ENCODE assay signal across 20 cellular contexts in genomic region chr15:70432924-70433500, GRCh38.
A peak's percentile ranks its signal among the peaks of the same experiment; 100 is the strongest.
DNase-seq lines count a peak whose midpoint lies in the region; ATAC-seq, FAIRE-seq and TF ChIP-seq lines count a peak whose summit lies in the region.
"Had no signal": no experiment of that assay in that cellular context is flagged by ENCODE, and none has a peak within 500 bp of the region (broad histone marks: within the 10 kb centered on the region; RNA-seq: fewer than 3 reads in every experiment).

No MANE protein-coding gene starts in this region.

- H3K9ac ChIP-seq in SK-N-SH (no peak overlapping the region), HepG2 (ENCODE audit: insufficient read depth, low read depth, low read length) (no peak overlapping the region)

- in situ Hi-C loops in HepG2 (cut with HindIII; ENCODE audit: extremely low pct_ligation_motif_present, low pct_unique_long_range_greater_than_20kb), result no loop called here

- no peak overlapping the region for H3K27ac Mint-ChIP-seq in osteocyte (ENCODE audit: unreplicated experiment)
- H3K27ac Mint-ChIP-seq: CD8-positive, alpha-beta memory T cell; HFFc6 had no signal

- H3K4me3 ChIP-seq in SK-N-SH (ENCODE audit: low read depth in 2 of 2, low read length in 1 of 2) (no peak overlapping the region), HepG2 (replicated peaks in 1 of 3; ENCODE audit: insufficient read depth in 1 of 3, low read depth in 2 of 3, low read length in 3 of 3) (no peak overlapping the region), small intestine (ENCODE audit: low read depth in 1 of 2, low read length in 2 of 2) (no peak overlapping the region), pancreas (no peak overlapping the region), vagina (no peak overlapping the region)

- TF ChIP-seq CTCF in SK-N-SH (IDR thresholded peaks at IDR 0.05) (no peak), HepG2 (CRISPR knock-in tag; IDR thresholded peaks at IDR 0.05) (no peak), pancreas (IDR thresholded peaks at IDR 0.05) (no peak), vagina (IDR thresholded peaks at IDR 0.05) (no peak), osteocyte (IDR thresholded peaks at IDR 0.05) (no peak)

- H4K20me1 ChIP-seq in SK-N-SH (ENCODE audit: insufficient read depth) (no peaks in the 10 kb centered on the region), HepG2 (ENCODE audit: insufficient read depth, low read length) (no peaks in the 10 kb centered on the region)

- H3K27me3 ChIP-seq in SK-N-SH (ENCODE audit: insufficient read depth) (peaks cover 6% of the 10 kb centered on the region; the same call in 1 of the 2 replicates), HepG2 (ENCODE audit: control insufficient read depth in 1 of 2, insufficient read depth in 2 of 2, low read length in 2 of 2) (no peaks in the 10 kb centered on the region), small intestine (ENCODE audit: control insufficient read depth in 2 of 2, insufficient read depth in 2 of 2, low read length in 2 of 2) (no peaks in the 10 kb centered on the region), pancreas (no peaks in the 10 kb centered on the region), vagina (no peaks in the 10 kb centered on the region)

- no TSS peak for BruUV-seq in HepG2 (replicated peaks; lab: Mats Ljungman, UMichigan)

- H3K9me2 ChIP-seq in SK-N-SH, result no peaks in the 10 kb centered on the region

- H3K9me3 ChIP-seq in KOPT-K1 (ENCODE audit: insufficient read depth, low read length, poor library complexity, severe bottlenecking), result peaks cover 13% of the 10 kb centered on the region
- no peaks in the 10 kb centered on the region for H3K9me3 ChIP-seq in SK-N-SH
- no peaks in the 10 kb centered on the region for H3K9me3 ChIP-seq in HepG2 (ENCODE audit: low read length)
- H3K9me3 ChIP-seq in small intestine (ENCODE audit: control insufficient read depth, low read depth), result no peaks in the 10 kb centered on the region
- H3K9me3 ChIP-seq in pancreas, result no peaks in the 10 kb centered on the region
- H3K9me3 ChIP-seq in vagina, result no peaks in the 10 kb centered on the region

- no peak overlapping the region for H3K4me3 Mint-ChIP-seq in osteocyte (ENCODE audit: unreplicated experiment)
- H3K4me3 Mint-ChIP-seq: CD8-positive, alpha-beta memory T cell; HFFc6 had no signal

- peaks cover 14% of the 10 kb centered on the region for H3K9me3 Mint-ChIP-seq in osteocyte (ENCODE audit: unreplicated experiment)
- H3K9me3 Mint-ChIP-seq: HFFc6 had no signal

- H3K27me3 Mint-ChIP-seq in osteocyte (ENCODE audit: unreplicated experiment), result peaks cover 62% of the 10 kb centered on the region

- TF ChIP-seq POLR2A in HepG2 (IDR thresholded peaks at IDR 0.05; ENCODE audit: insufficient read depth in 1 of 2, low read depth in 2 of 2, low read length in 2 of 2) (no peak), vagina (IDR thresholded peaks at IDR 0.05) (no peak)

- H2AFZ ChIP-seq in SK-N-SH (ENCODE audit: low read depth) (no peak overlapping the region), HepG2 (ENCODE audit: low read length) (no peak overlapping the region)

- DNase-seq in SK-N-SH (peak; percentile 58), HepG2 (ENCODE audit: low spot score) (no peak), small intestine (peak; percentile 56), pancreas (no peak), vagina (ENCODE audit: extremely low spot score in 2 of 2) (no peak), osteocyte (ENCODE audit: extremely low spot score, unreplicated experiment) (no peak)
- DNase-seq: C1 segment of cervical spinal cord; CD8-positive, alpha-beta memory T cell; DMS79; HFFc6; IMR-90; Kasumi-1; NCI-H1092 treated with DMSO at 0.1 percent for 48 hours; NCI-H2029 treated with DMSO at 0.1 percent for 48 hours; NCI-H510A treated with DMSO at 0.1 percent for 48 hours; NCI-H774; PC-3 had no signal

- CTCF ChIA-PET in SK-N-SH (lab: Yijun Ruan, JAX) (interaction anchor here (0.7 to 3.0 kb wide), 19 partner anchors 8 to 336 kb away, joined by 3 to 32 read pairs (median 4); partner anchors contain the start of gene TLE3), HepG2 (lab: Yijun Ruan, JAX; ENCODE audit: low intra/inter-chr PET ratio, low total read pairs) (no interaction called here)

- H3K4me1 ChIP-seq in SK-N-SH (ENCODE audit: control insufficient read depth in 1 of 2, insufficient read depth in 2 of 2, low read depth in 1 of 2, low read length in 1 of 2), result peaks cover 0 to 40% of the 10 kb centered on the region in 2 experiments; a peak in 2 of 4 replicates
- H3K4me1 ChIP-seq in HepG2 (ENCODE audit: insufficient read depth, low read length), result peaks cover 36% of the 10 kb centered on the region
- peaks cover 2 to 7% of the 10 kb centered on the region in 2 donors for H3K4me1 ChIP-seq in small intestine (ENCODE audit: control insufficient read depth in 2 of 2, insufficient read depth in 1 of 2, low read depth in 1 of 2, low read length in 1 of 2)
- no peaks in the 10 kb centered on the region for H3K4me1 ChIP-seq in pancreas
- H3K4me1 ChIP-seq in vagina, result no peaks in the 10 kb centered on the region

- 55% methylated on average over 8 of the region's 8 CpGs for WGBS in SK-N-SH (ENCODE audit: low lambda C conversion rate)
- 19% methylated on average over 7 of the region's 8 CpGs for WGBS in HepG2 (ENCODE audit: low lambda C conversion rate)
- 22 to 56% (median 43%) methylated on average over 8 of the region's 8 CpGs for WGBS in small intestine, 3 donors
- WGBS in pancreas, 2 donors, result 47 to 51% methylated on average over 8 of the region's 8 CpGs

- H3K4me2 ChIP-seq in SK-N-SH, result no peak overlapping the region
- no peak overlapping the region for H3K4me2 ChIP-seq in HepG2 (ENCODE audit: low read depth, low read length)

- no peaks in the 10 kb centered on the region for H3K36me3 Mint-ChIP-seq in osteocyte (ENCODE audit: unreplicated experiment)

- TF ChIP-seq EP300 in SK-N-SH (IDR thresholded peaks at IDR 0.05; ENCODE audit: borderline replicate concordance in 1 of 2, low read depth in 1 of 2, low read length in 1 of 2), result 0 out of 4 replicates have a peak, but pooled peaks of 1 of the 2 experiments have one; percentile 27
- no peak for TF ChIP-seq EP300 in HepG2 (IDR thresholded peaks at IDR 0.05; ENCODE audit: low read depth in 2 of 2, low read length in 2 of 2)
- no peak for TF ChIP-seq EP300 in HepG2 (CRISPR knock-in tag; IDR thresholded peaks at IDR 0.05; ENCODE audit: borderline replicate concordance)

- FAIRE-seq in HepG2 (lab: Jason Lieb, UNC) (no peak), small intestine (lab: Jason Lieb, UNC) (no peak), pancreas (lab: Jason Lieb, UNC) (no peak)
- FAIRE-seq: D721Med had no signal

- no peaks in the 10 kb centered on the region for H3F3A ChIP-seq in SK-N-SH (replicated peaks; ENCODE audit: insufficient read depth)

- TF ChIP-seq RAD21 in SK-N-SH (IDR thresholded peaks at IDR 0.05; ENCODE audit: low read length), result no peak
- no peak for TF ChIP-seq RAD21 in HepG2 (CRISPR knock-in tag; IDR thresholded peaks at IDR 0.05)

- intact Hi-C loops in HepG2 (cut with micrococcal nuclease; ENCODE audit: unreplicated experiment), result no loop called here
- intact Hi-C loops in pancreas (cut with DNase I), result no loop called here
- intact Hi-C loops in vagina (cut with DNase I), result no loop called here

- no peaks in the 10 kb centered on the region for H3K36me3 ChIP-seq in KOPT-K1 (ENCODE audit: insufficient read depth, low read length)
- H3K36me3 ChIP-seq in SK-N-SH (replicated peaks in 1 of 2; ENCODE audit: control insufficient read depth in 1 of 2, insufficient read depth in 2 of 2, low read length in 1 of 2), result no peaks in the 10 kb centered on the region
- no peaks in the 10 kb centered on the region for H3K36me3 ChIP-seq in HepG2 (replicated peaks in 1 of 2; ENCODE audit: control insufficient read depth in 1 of 2, insufficient read depth in 2 of 2, low read length in 2 of 2)
- no peaks in the 10 kb centered on the region for H3K36me3 ChIP-seq in small intestine (ENCODE audit: control insufficient read depth in 2 of 2, insufficient read depth in 2 of 2, low read length in 2 of 2)
- H3K36me3 ChIP-seq in pancreas, result no peaks in the 10 kb centered on the region
- H3K36me3 ChIP-seq in vagina, result no peaks in the 10 kb centered on the region

- H3K27ac ChIP-seq in KOPT-K1 (ENCODE audit: low read depth, low read length, poor library complexity, severe bottlenecking), result peak overlapping the region; percentile 100
- peak overlapping the region in 1 of 2 experiments; percentile 78; a peak in 2 of 4 replicates for H3K27ac ChIP-seq in SK-N-SH (ENCODE audit: low read depth in 2 of 2, low read length in 1 of 2)
- no peak overlapping the region for H3K27ac ChIP-seq in HepG2 (ENCODE audit: extremely low read length, insufficient read depth, low read length)
- no peak overlapping the region for H3K27ac ChIP-seq in small intestine (ENCODE audit: low read depth in 1 of 2, low read length in 1 of 2)
- H3K27ac ChIP-seq in pancreas, result no peak overlapping the region
- no peak overlapping the region for H3K27ac ChIP-seq in vagina
- H3K27ac ChIP-seq: RWPE1 had no signal

- no peaks in the 10 kb centered on the region for H3K4me1 Mint-ChIP-seq in osteocyte (ENCODE audit: unreplicated experiment)

- ATAC-seq in HepG2, result no peak
- no peak for ATAC-seq in pancreas
- ATAC-seq: PC-3 had no signal

- POLR2A ChIA-PET in SK-N-SH (lab: Yijun Ruan, JAX) (no interaction called here), HepG2 (lab: Yijun Ruan, JAX) (no interaction called here)

- H3K79me2 ChIP-seq in SK-N-SH (ENCODE audit: insufficient read depth) (no peaks in the 10 kb centered on the region), HepG2 (ENCODE audit: insufficient read depth, low read length) (no peaks in the 10 kb centered on the region)

TF ChIP-seq in SK-N-SH, 30 proteins besides CTCF, POLR2A, EP300 and RAD21:
- TF ChIP-seq FOXJ3 (CRISPR knock-in tag; IDR thresholded peaks at IDR 0.05) (no peak), RCOR1 (IDR thresholded peaks at IDR 0.05; ENCODE audit: low read length) (peak; percentile 57)

TF ChIP-seq in HepG2, 621 proteins besides CTCF, POLR2A, EP300 and RAD21:
- TF ChIP-seq ZNF557 (CRISPR knock-in tag; IDR thresholded peaks at IDR 0.05), result no peak
- no peak for TF ChIP-seq NCOA1 (CRISPR knock-in tag; IDR thresholded peaks at IDR 0.05)
- TF ChIP-seq ZNF670 (CRISPR knock-in tag; IDR thresholded peaks at IDR 0.05; ENCODE audit: borderline replicate concordance), result no peak
- TF ChIP-seq ZNF552 (CRISPR knock-in tag; IDR thresholded peaks at IDR 0.05; ENCODE audit: borderline replicate concordance), result no peak
- TF ChIP-seq NR2C2 (CRISPR knock-in tag; IDR thresholded peaks at IDR 0.05; ENCODE audit: borderline replicate concordance), result peak; percentile 27; the same call in 1 of the 2 replicates
- TF ChIP-seq AGO1 (IDR thresholded peaks at IDR 0.05; ENCODE audit: low read depth, low read length, poor library complexity, severe bottlenecking), result no peak
- peak; percentile 43; the same call in 1 of the 2 replicates for TF ChIP-seq NR2F6 (IDR thresholded peaks at IDR 0.05)
- 0 out of 2 replicates have a peak, but pooled peaks have one; percentile 18 for TF ChIP-seq NR2F6 (CRISPR knock-in tag; IDR thresholded peaks at IDR 0.05)
- TF ChIP-seq ZSCAN9 (CRISPR knock-in tag; IDR thresholded peaks at IDR 0.05; ENCODE audit: borderline replicate concordance), result no peak
- TF ChIP-seq ZFP82 (CRISPR knock-in tag; IDR thresholded peaks at IDR 0.05; ENCODE audit: borderline replicate concordance), result no peak

Comparison
In these comparisons a context has a peak if more than half of its experiments do, and no peak if none do; other contexts are left out.
1. DNase-seq: peak in SK-N-SH (single experiment) and small intestine (single experiment); none in HepG2 (single experiment), pancreas (0 of 6), vagina (0 of 2) and osteocyte (single experiment).